1 cellular context compared by ENCODE assay signal in the genomic region with DNA sequence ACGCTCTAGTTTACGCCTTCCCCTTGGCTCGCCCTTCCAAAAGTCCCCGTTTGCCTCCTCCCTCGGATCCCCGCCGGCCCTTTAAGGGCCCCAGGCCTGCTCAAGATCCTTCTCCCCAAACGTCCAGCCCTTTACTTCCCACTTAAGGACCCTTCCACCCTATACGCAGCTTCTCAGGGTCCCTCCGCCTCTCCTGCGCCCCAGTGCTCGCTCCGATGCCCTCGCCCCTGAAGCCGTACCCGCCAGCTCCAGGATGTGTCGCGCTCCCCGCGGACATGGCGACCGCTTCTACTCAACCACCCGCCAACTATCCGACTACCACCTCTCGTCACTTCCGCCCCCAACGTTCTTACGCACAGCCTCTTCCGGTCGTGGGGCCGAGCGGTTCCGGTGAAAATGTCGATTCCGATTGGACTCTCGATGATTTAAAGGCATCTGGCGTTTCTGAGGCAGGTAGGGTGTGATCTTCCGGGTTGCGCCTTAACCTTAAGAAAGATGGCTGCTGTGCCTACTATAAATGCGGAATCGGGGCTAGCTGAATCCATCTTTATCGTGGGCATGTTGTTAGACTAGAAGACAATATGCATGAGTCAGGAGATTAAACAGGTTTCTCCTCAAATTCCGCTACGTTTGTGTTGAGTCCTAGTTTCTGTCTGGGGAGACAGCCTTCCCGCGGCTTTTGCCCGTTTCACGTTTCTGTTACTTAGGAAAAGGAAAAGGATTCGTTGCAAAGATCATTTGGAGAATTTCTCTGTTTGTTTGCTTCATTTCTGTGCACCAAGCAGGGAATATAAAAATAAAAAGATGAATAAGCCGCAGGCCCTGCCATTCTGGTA.
TF ChIP-seq lines count a peak whose summit lies in the region.

A gene (minus strand): TSS at position 317 of the 836 bp plus-strand sequence. CDS start 40 bp downstream, at position 277.

TF ChIP-seq in HepG2, 621 proteins besides CTCF, POLR2A, EP300 and RAD21 (continued from another document and continues in another):
- TF ChIP-seq, protein P1, sequence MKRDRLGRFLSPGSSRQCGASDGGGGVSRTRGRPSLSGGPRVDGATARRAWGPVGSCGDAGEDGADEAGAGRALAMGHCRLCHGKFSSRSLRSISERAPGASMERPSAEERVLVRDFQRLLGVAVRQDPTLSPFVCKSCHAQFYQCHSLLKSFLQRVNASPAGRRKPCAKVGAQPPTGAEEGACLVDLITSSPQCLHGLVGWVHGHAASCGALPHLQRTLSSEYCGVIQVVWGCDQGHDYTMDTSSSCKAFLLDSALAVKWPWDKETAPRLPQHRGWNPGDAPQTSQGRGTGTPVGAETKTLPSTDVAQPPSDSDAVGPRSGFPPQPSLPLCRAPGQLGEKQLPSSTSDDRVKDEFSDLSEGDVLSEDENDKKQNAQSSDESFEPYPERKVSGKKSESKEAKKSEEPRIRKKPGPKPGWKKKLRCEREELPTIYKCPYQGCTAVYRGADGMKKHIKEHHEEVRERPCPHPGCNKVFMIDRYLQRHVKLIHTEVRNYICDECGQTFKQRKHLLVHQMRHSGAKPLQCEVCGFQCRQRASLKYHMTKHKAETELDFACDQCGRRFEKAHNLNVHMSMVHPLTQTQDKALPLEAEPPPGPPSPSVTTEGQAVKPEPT (CRISPR knock-in tag; IDR thresholded peaks at IDR 0.05; ENCODE audit: low read depth): 0 out of 2 replicates have a peak, but pooled peaks have one; percentile 33
- no peak; the same call in 1 of the 2 replicates for TF ChIP-seq ZNF788 (CRISPR knock-in tag; IDR thresholded peaks at IDR 0.05; ENCODE audit: borderline replicate concordance)
- peak; percentile 73; the same call in 1 of the 2 replicates for TF ChIP-seq HOXD1 (CRISPR knock-in tag; IDR thresholded peaks at IDR 0.05)
- TF ChIP-seq FOXO1 (CRISPR knock-in tag; IDR thresholded peaks at IDR 0.05): no peak
- TF ChIP-seq ZKSCAN5 (CRISPR knock-in tag; IDR thresholded peaks at IDR 0.05): no peak
- peak; percentile 46; the same call in 1 of the 2 replicates for TF ChIP-seq NCOA2 (CRISPR knock-in tag; IDR thresholded peaks at IDR 0.05)
- TF ChIP-seq ZFP41 (CRISPR knock-in tag; IDR thresholded peaks at IDR 0.05; ENCODE audit: borderline replicate concordance): no peak
- TF ChIP-seq, protein P2, sequence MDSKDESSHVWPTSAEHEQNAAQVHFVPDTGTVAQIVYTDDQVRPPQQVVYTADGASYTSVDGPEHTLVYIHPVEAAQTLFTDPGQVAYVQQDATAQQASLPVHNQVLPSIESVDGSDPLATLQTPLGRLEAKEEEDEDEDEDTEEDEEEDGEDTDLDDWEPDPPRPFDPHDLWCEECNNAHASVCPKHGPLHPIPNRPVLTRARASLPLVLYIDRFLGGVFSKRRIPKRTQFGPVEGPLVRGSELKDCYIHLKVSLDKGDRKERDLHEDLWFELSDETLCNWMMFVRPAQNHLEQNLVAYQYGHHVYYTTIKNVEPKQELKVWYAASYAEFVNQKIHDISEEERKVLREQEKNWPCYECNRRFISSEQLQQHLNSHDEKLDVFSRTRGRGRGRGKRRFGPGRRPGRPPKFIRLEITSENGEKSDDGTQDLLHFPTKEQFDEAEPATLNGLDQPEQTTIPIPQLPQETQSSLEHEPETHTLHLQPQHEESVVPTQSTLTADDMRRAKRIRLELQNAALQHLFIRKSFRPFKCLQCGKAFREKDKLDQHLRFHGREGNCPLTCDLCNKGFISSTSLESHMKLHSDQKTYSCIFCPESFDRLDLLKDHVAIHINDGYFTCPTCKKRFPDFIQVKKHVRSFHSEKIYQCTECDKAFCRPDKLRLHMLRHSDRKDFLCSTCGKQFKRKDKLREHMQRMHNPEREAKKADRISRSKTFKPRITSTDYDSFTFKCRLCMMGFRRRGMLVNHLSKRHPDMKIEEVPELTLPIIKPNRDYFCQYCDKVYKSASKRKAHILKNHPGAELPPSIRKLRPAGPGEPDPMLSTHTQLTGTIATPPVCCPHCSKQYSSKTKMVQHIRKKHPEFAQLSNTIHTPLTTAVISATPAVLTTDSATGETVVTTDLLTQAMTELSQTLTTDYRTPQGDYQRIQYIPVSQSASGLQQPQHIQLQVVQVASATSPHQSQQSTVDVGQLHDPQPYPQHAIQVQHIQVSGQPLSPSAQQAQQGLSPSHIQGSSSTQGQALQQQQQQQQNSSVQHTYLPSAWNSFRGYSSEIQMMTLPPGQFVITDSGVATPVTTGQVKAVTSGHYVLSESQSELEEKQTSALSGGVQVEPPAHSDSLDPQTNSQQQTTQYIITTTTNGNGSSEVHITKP (CRISPR knock-in tag; IDR thresholded peaks at IDR 0.05; ENCODE audit: low read depth): no peak
- TF ChIP-seq, protein P3, sequence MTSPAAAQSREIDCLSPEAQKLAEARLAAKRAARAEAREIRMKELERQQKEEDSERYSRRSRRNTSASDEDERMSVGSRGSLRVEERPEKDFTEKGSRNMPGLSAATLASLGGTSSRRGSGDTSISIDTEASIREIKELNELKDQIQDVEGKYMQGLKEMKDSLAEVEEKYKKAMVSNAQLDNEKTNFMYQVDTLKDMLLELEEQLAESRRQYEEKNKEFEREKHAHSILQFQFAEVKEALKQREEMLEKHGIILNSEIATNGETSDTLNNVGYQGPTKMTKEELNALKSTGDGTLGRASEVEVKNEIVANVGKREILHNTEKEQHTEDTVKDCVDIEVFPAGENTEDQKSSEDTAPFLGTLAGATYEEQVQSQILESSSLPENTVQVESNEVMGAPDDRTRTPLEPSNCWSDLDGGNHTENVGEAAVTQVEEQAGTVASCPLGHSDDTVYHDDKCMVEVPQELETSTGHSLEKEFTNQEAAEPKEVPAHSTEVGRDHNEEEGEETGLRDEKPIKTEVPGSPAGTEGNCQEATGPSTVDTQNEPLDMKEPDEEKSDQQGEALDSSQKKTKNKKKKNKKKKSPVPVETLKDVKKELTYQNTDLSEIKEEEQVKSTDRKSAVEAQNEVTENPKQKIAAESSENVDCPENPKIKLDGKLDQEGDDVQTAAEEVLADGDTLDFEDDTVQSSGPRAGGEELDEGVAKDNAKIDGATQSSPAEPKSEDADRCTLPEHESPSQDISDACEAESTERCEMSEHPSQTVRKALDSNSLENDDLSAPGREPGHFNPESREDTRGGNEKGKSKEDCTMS (CRISPR knock-in tag; conservative IDR thresholded peaks at IDR 0.05): no peak
- peak; percentile 30; the same call in 1 of the 2 replicates for TF ChIP-seq ZNF160 (CRISPR knock-in tag; IDR thresholded peaks at IDR 0.05)
- TF ChIP-seq ZSCAN31 (CRISPR knock-in tag; IDR thresholded peaks at IDR 0.05; ENCODE audit: low read depth): no peak
- no peak for TF ChIP-seq SP140L (CRISPR knock-in tag; IDR thresholded peaks at IDR 0.05; ENCODE audit: borderline replicate concordance)
- TF ChIP-seq ZNF3 (CRISPR knock-in tag; IDR thresholded peaks at IDR 0.05): no peak
- TF ChIP-seq, protein P4, sequence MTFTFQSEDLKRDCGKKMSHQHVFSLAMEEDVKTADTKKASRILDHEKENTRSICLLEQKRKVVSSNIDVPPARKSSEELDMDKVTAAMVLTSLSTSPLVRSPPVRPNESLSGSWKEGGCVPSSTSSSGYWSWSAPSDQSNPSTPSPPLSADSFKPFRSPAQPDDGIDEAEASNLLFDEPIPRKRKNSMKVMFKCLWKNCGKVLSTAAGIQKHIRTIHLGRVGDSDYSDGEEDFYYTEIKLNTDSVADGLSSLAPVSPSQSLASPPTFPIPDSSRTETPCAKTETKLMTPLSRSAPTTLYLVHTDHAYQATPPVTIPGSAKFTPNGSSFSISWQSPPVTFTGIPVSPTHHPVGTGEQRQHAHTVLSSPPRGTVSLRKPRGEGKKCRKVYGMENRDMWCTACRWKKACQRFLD (CRISPR knock-in tag; IDR thresholded peaks at IDR 0.05; ENCODE audit: borderline replicate concordance): no peak
- TF ChIP-seq, protein P5, sequence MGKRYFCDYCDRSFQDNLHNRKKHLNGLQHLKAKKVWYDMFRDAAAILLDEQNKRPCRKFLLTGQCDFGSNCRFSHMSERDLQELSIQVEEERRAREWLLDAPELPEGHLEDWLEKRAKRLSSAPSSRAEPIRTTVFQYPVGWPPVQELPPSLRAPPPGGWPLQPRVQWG (CRISPR knock-in tag; IDR thresholded peaks at IDR 0.05; ENCODE audit: borderline replicate concordance, low read depth): no peak
- peak; percentile 69; the same call in 1 of the 2 replicates for TF ChIP-seq ZNF790 (CRISPR knock-in tag; IDR thresholded peaks at IDR 0.05; ENCODE audit: borderline replicate concordance)
- no peak; the same call in none of the 2 replicates for TF ChIP-seq ZNF317 (CRISPR knock-in tag; IDR thresholded peaks at IDR 0.05)
- no peak for TF ChIP-seq PHB2 (IDR thresholded peaks at IDR 0.05; ENCODE audit: partially characterized antibody)
- TF ChIP-seq, protein P6, sequence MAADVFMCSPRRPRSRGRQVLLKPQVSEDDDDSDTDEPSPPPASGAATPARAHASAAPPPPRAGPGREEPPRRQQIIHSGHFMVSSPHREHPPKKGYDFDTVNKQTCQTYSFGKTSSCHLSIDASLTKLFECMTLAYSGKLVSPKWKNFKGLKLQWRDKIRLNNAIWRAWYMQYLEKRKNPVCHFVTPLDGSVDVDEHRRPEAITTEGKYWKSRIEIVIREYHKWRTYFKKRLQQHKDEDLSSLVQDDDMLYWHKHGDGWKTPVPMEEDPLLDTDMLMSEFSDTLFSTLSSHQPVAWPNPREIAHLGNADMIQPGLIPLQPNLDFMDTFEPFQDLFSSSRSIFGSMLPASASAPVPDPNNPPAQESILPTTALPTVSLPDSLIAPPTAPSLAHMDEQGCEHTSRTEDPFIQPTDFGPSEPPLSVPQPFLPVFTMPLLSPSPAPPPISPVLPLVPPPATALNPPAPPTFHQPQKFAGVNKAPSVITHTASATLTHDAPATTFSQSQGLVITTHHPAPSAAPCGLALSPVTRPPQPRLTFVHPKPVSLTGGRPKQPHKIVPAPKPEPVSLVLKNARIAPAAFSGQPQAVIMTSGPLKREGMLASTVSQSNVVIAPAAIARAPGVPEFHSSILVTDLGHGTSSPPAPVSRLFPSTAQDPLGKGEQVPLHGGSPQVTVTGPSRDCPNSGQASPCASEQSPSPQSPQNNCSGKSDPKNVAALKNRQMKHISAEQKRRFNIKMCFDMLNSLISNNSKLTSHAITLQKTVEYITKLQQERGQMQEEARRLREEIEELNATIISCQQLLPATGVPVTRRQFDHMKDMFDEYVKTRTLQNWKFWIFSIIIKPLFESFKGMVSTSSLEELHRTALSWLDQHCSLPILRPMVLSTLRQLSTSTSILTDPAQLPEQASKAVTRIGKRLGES (CRISPR knock-in tag; IDR thresholded peaks at IDR 0.05; ENCODE audit: borderline replicate concordance): no peak; the same call in 1 of the 2 replicates
- no peak for TF ChIP-seq ZNF24 (IDR thresholded peaks at IDR 0.05)
- TF ChIP-seq, protein P7, sequence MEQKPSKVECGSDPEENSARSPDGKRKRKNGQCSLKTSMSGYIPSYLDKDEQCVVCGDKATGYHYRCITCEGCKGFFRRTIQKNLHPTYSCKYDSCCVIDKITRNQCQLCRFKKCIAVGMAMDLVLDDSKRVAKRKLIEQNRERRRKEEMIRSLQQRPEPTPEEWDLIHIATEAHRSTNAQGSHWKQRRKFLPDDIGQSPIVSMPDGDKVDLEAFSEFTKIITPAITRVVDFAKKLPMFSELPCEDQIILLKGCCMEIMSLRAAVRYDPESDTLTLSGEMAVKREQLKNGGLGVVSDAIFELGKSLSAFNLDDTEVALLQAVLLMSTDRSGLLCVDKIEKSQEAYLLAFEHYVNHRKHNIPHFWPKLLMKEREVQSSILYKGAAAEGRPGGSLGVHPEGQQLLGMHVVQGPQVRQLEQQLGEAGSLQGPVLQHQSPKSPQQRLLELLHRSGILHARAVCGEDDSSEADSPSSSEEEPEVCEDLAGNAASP (CRISPR knock-in tag; IDR thresholded peaks at IDR 0.05; ENCODE audit: borderline replicate concordance): peak; percentile 31; the same call in 1 of the 2 replicates
- TF ChIP-seq JUND (CRISPR knock-in tag; IDR thresholded peaks at IDR 0.05): no peak
- TF ChIP-seq AHR (CRISPR knock-in tag; IDR thresholded peaks at IDR 0.05): peak; percentile 83
- TF ChIP-seq SP4 (CRISPR knock-in tag; IDR thresholded peaks at IDR 0.05): peak; percentile 44; the same call in 1 of the 2 replicates
- no peak for TF ChIP-seq ARNTL (CRISPR knock-in tag; IDR thresholded peaks at IDR 0.05)
- no peak for TF ChIP-seq ZNF678 (CRISPR knock-in tag; IDR thresholded peaks at IDR 0.05)
- no peak for TF ChIP-seq ZNF354B (CRISPR knock-in tag; IDR thresholded peaks at IDR 0.05)
- no peak for TF ChIP-seq SUZ12 (IDR thresholded peaks at IDR 0.05; ENCODE audit: low read depth, low read length)
- TF ChIP-seq CCAR2 (optimal IDR thresholded peaks at IDR 0.05; ENCODE audit: low read depth, low read length): no peak
- TF ChIP-seq, protein P8, sequence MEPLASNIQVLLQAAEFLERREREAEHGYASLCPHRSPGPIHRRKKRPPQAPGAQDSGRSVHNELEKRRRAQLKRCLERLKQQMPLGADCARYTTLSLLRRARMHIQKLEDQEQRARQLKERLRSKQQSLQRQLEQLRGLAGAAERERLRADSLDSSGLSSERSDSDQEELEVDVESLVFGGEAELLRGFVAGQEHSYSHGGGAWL (CRISPR knock-in tag; IDR thresholded peaks at IDR 0.05): peak; percentile 77
- TF ChIP-seq ASH2L (IDR thresholded peaks at IDR 0.05; ENCODE audit: insufficient read length, low read depth, low read length): peak; percentile 88
- TF ChIP-seq, protein P9, sequence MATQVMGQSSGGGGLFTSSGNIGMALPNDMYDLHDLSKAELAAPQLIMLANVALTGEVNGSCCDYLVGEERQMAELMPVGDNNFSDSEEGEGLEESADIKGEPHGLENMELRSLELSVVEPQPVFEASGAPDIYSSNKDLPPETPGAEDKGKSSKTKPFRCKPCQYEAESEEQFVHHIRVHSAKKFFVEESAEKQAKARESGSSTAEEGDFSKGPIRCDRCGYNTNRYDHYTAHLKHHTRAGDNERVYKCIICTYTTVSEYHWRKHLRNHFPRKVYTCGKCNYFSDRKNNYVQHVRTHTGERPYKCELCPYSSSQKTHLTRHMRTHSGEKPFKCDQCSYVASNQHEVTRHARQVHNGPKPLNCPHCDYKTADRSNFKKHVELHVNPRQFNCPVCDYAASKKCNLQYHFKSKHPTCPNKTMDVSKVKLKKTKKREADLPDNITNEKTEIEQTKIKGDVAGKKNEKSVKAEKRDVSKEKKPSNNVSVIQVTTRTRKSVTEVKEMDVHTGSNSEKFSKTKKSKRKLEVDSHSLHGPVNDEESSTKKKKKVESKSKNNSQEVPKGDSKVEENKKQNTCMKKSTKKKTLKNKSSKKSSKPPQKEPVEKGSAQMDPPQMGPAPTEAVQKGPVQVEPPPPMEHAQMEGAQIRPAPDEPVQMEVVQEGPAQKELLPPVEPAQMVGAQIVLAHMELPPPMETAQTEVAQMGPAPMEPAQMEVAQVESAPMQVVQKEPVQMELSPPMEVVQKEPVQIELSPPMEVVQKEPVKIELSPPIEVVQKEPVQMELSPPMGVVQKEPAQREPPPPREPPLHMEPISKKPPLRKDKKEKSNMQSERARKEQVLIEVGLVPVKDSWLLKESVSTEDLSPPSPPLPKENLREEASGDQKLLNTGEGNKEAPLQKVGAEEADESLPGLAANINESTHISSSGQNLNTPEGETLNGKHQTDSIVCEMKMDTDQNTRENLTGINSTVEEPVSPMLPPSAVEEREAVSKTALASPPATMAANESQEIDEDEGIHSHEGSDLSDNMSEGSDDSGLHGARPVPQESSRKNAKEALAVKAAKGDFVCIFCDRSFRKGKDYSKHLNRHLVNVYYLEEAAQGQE (IDR thresholded peaks at IDR 0.05; ENCODE audit: borderline replicate concordance in 1 of 2, low read depth in 1 of 2, low read length in 2 of 2): 0 out of 4 replicates have a peak, but pooled peaks of 1 of the 2 experiments have one; percentile 20
